10 cellular contexts compared by ENCODE assay signal in genomic region chr12:64180951-64181350, GRCh38. TPM values are rescaled to one million over a fixed set of nuclear protein-coding genes. Genes with fewer than 3 reads are reported as not detected.
DNase-seq lines count a peak whose midpoint lies in the region; ATAC-seq, FAIRE-seq and TF ChIP-seq lines count a peak whose summit lies in the region.
"Had no signal": no experiment of that assay in that cellular context is flagged by ENCODE, and none has a peak within 500 bp of the region (broad histone marks: within the 10 kb centered on the region; RNA-seq: fewer than 3 reads in every experiment).

No MANE protein-coding gene starts in this region.

- H3K79me2 ChIP-seq in GM23248 (ENCODE audit: insufficient read depth) (no peaks in the 10 kb centered on the region), astrocyte (ENCODE audit: insufficient read depth, low read length) (no peaks in the 10 kb centered on the region)

- in situ Hi-C loops in GM23248 (cut with MboI) = no loop called here

- peak overlapping the region; percentile 4; the same call in 1 of the 2 replicates for H2AFZ ChIP-seq in GM23248
- H2AFZ ChIP-seq in astrocyte (ENCODE audit: low read depth, low read length) = no peak overlapping the region

- no peaks in the 10 kb centered on the region for H3K9me3 ChIP-seq in GM23248 (ENCODE audit: low read depth)
- no peaks in the 10 kb centered on the region for H3K9me3 ChIP-seq in astrocyte (ENCODE audit: insufficient read depth, low read depth, low read length)
- no peaks in the 10 kb centered on the region for H3K9me3 ChIP-seq in heart left ventricle
- no peaks in the 10 kb centered on the region for H3K9me3 ChIP-seq in spleen
- no peaks in the 10 kb centered on the region for H3K9me3 ChIP-seq in BE2C

- TF ChIP-seq POLR2A in heart left ventricle (IDR thresholded peaks at IDR 0.05) (no peak), spleen (IDR thresholded peaks at IDR 0.05) (no peak)

- peak; percentile 87 for FAIRE-seq in astrocyte (lab: Jason Lieb, UNC)

- H3K4me1 ChIP-seq in GM23248 (ENCODE audit: insufficient read depth) = peaks cover 53% of the 10 kb centered on the region
- peaks cover 42% of the 10 kb centered on the region for H3K4me1 ChIP-seq in astrocyte (ENCODE audit: insufficient read depth, low read length)
- H3K4me1 ChIP-seq in heart left ventricle = peaks cover 0 to 37% (median 5%) of the 10 kb centered on the region in 12 donors
- H3K4me1 ChIP-seq in spleen = peaks cover 7 to 28% (median 15%) of the 10 kb centered on the region in 6 donors
- H3K4me1 ChIP-seq in BE2C = peaks cover 14% of the 10 kb centered on the region

- TF ChIP-seq CTCF in astrocyte (IDR thresholded peaks at IDR 0.05; ENCODE audit: insufficient read depth, low read depth, low read length) (no peak), heart left ventricle (IDR thresholded peaks at IDR 0.05) (no peak), spleen (IDR thresholded peaks at IDR 0.05 in 8 of 11, conservative IDR thresholded peaks at IDR 0.05 in 3 of 11) (no peak), BE2C (IDR thresholded peaks at IDR 0.05; ENCODE audit: low read depth, low read length) (no peak)

- no peaks in the 10 kb centered on the region for H3K9me2 ChIP-seq in GM23248 (ENCODE audit: insufficient read depth)

- peak overlapping the region; percentile 91 for H3K27ac Mint-ChIP-seq in astrocyte (ENCODE audit: unreplicated experiment)

- H3K4me3 ChIP-seq in GM23248 = peak overlapping the region; percentile 51
- H3K4me3 ChIP-seq in astrocyte (ENCODE audit: insufficient read depth, low read depth, low read length) = no peak overlapping the region
- peak overlapping the region in 1 of 12 donors; percentile 8 for H3K4me3 ChIP-seq in heart left ventricle
- H3K4me3 ChIP-seq in spleen = no peak overlapping the region
- H3K4me3 ChIP-seq in BE2C (ENCODE audit: low read depth, low read length) = no peak overlapping the region

- peaks cover 71% of the 10 kb centered on the region for H3F3A ChIP-seq in GM23248 (ENCODE audit: insufficient read depth)

- H3K9ac ChIP-seq in GM23248 (peak overlapping the region; percentile 81), astrocyte (ENCODE audit: low read length) (peak overlapping the region; percentile 64)

- no peaks in the 10 kb centered on the region for H3K27me3 ChIP-seq in GM23248 (replicated peaks; ENCODE audit: insufficient read depth)
- H3K27me3 ChIP-seq in astrocyte (ENCODE audit: insufficient read depth, low read length) = no peaks in the 10 kb centered on the region
- no peaks in the 10 kb centered on the region for H3K27me3 ChIP-seq in heart left ventricle
- H3K27me3 ChIP-seq in spleen (replicated peaks in 1 of 7) = no peaks in the 10 kb centered on the region
- H3K27me3 ChIP-seq in BE2C = no peaks in the 10 kb centered on the region

- no peaks in the 10 kb centered on the region for H3K36me3 ChIP-seq in GM23248 (ENCODE audit: low read depth)
- H3K36me3 ChIP-seq in astrocyte (ENCODE audit: insufficient read depth, low read length) = no peaks in the 10 kb centered on the region
- H3K36me3 ChIP-seq in heart left ventricle = no peaks in the 10 kb centered on the region
- no peaks in the 10 kb centered on the region for H3K36me3 ChIP-seq in spleen
- H3K36me3 ChIP-seq in BE2C = no peaks in the 10 kb centered on the region

- H3K4me2 ChIP-seq in GM23248 (ENCODE audit: unreplicated experiment) (peak overlapping the region; percentile 66), astrocyte (ENCODE audit: low read length) (peak overlapping the region; percentile 56)

- intact Hi-C loops in heart left ventricle (cut with DNase I) (loop anchor here (1.0 to 10.0 kb wide), 5 partner anchors 64 to 337 kb away; partner anchors contain the start of gene SRGAP1 (in 8 of the 10)), spleen (cut with DNase I; ENCODE audit: low total_unique reads) (loop anchor here (5.0 kb wide), 1 partner anchor 339 kb away; the partner anchor contains the start of gene SRGAP1)

- DNase-seq in GM23248 = peak; percentile 90
- DNase-seq in astrocyte (ENCODE audit: low read depth) = peak; percentile 72
- DNase-seq in heart left ventricle = peak in 1 of 5 donors; percentile 13
- DNase-seq in spleen = no peak
- DNase-seq in BE2C = no peak
- DNase-seq in NCI-H2196 (lab: John Stamatoyannopoulos, UW; ENCODE audit: unreplicated experiment) = no peak
- DNase-seq: NCI-H1048, SIG-M5 had no signal

- H3K27ac ChIP-seq in GM23248 (peak overlapping the region; percentile 98), astrocyte (ENCODE audit: low read depth, low read length) (peak overlapping the region; percentile 95), heart left ventricle (peak overlapping the region in 6 of 12 donors; percentile 0 to 77 (median 48)), spleen (peak overlapping the region; percentile 9 to 56 (median 38))

- 1 to 2% methylated on average over 5 of the region's 5 CpGs for WGBS in GM23248 (ENCODE audit: low coverage in 1 of 2, low lambda C conversion rate in 2 of 2, missing lambda C conversion rate in 2 of 2), 2 experiments
- WGBS in heart left ventricle, 4 donors = 51 to 67% (median 57%) methylated on average over 5 of the region's 5 CpGs
- 53 to 79% (median 69%) methylated on average over 5 of the region's 5 CpGs for WGBS in spleen, 5 donors

- no peaks in the 10 kb centered on the region for H4K20me1 ChIP-seq in GM23248 (ENCODE audit: insufficient read depth)
- H4K20me1 ChIP-seq in astrocyte (ENCODE audit: insufficient read depth, low read length) = no peaks in the 10 kb centered on the region

- no peak overlapping the region for H3K4me3 Mint-ChIP-seq in astrocyte (ENCODE audit: unreplicated experiment)

- no peaks in the 10 kb centered on the region for H3K36me3 Mint-ChIP-seq in astrocyte (ENCODE audit: low read depth, unreplicated experiment)

- peaks cover 57% of the 10 kb centered on the region for H3K4me1 Mint-ChIP-seq in astrocyte (ENCODE audit: low read depth, unreplicated experiment)

- H3K9me3 Mint-ChIP-seq in astrocyte (ENCODE audit: unreplicated experiment) = no peaks in the 10 kb centered on the region

- ATAC-seq in heart left ventricle = peak in 3 of 4 donors; percentile 75 to 80 (median 76)
- no peak for ATAC-seq in GM21447 (IDR thresholded peaks at IDR 0.05; ENCODE audit: unreplicated experiment)
- no peak for ATAC-seq in HG02884 (IDR thresholded peaks at IDR 0.05; ENCODE audit: unreplicated experiment)

- no peaks in the 10 kb centered on the region for H3K27me3 Mint-ChIP-seq in astrocyte (ENCODE audit: low read depth, unreplicated experiment)

RNA-seq across cellular contexts. Expression of gene KICS2, which starts 41.1 kb away (rescaled TPM):
- total RNA-seq in GM23248 (2014; rRNA removed; shearing (Covaris generic)) = 2.9 and 5.1 TPM in 2 replicates
- polyA plus RNA-seq in GM23248 (2016; fragmentation: Nextera tagmentation; extraction: Ambion mirVana) = 3.5 and 4.1 TPM in 2 replicates
- 3.8 and 4.1 TPM in 2 replicates for total RNA-seq in astrocyte
- total RNA-seq in heart left ventricle = 1 to 10 TPM; 3.0 to 6.7 (median 5.1) TPM
- polyA plus RNA-seq in heart left ventricle = 1 to 10 TPM; 1.8 to 3.7 TPM
- total RNA-seq in spleen = 10 to 100 TPM in 6 of 7 donors, 1 to 10 TPM in 1; 9.5 to 26.2 (median 15.3) TPM
- polyA plus RNA-seq in spleen = 1 to 10 TPM; 6.6 to 8.6 (median 8.1) TPM
- polyA plus RNA-seq in BE2C (2012; ENCODE audit: insufficient read depth, insufficient read length, low read depth) = 6.8 TPM

Comparison
In these comparisons a context has a peak if more than half of its experiments do, and no peak if none do; other contexts are left out.
1. DNase-seq: peak in GM23248 (single experiment) and astrocyte (single experiment); none in spleen (single experiment), BE2C (single experiment) and NCI-H2196 (single experiment).
2. ATAC-seq: peak in heart left ventricle (3 of 4); none in GM21447 (single experiment) and HG02884 (single experiment).